1 cellular context compared by ENCODE assay signal in the genomic region with DNA sequence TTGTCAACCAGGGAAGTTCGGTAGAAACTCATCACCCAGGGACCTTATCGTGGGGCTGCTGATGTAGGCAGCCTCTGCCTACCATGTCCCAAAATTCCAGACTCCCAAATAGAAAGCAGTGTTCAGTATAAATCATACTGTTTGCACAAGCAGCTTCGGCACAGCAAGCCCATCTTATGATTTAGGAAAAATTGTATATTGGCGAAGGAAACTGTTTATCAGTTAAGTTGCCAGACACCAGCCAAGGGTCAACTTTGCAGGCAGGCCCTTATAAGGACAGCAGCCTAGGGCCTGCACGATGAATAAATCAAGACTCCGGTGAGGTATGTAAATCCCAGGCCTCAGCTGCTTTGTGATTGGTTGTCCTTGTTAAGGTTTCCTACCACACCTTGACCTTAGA.
TF ChIP-seq lines count a peak whose summit lies in the region.

No MANE protein-coding gene starts in this region.

TF ChIP-seq in H1, 55 proteins besides CTCF, POLR2A, EP300 and RAD21 (continued from another document):
- TF ChIP-seq TAF1 (IDR thresholded peaks at IDR 0.05; ENCODE audit: low read depth, low read length): no peak
TF ChIP-seq in H1: peak in this region for 0.
